8 cellular contexts compared by ENCODE assay signal in genomic region chr13:42048625-42049453, GRCh38. TPM values are rescaled to one million over a fixed set of nuclear protein-coding genes. Genes with fewer than 3 reads are reported as not detected.
DNase-seq lines count a peak whose midpoint lies in the region; ATAC-seq and TF ChIP-seq lines count a peak whose summit lies in the region.

Gene DGKH (plus strand): TSS chr13:42048648. CDS start chr13:42048774, 126 bp downstream.

- peaks cover 22% of the 10 kb centered on the region for H3K36me3 Mint-ChIP-seq in activated CD4-positive, alpha-beta T cell treated with anti-CD3 and anti-CD28 coated beads for 36 hours (ENCODE audit: low read depth)

- peak; percentile 68 for DNase-seq in SIG-M5 treated with dmso at 0.1 percent for 504 hours (lab: John Stamatoyannopoulos, UW; ENCODE audit: unreplicated experiment)
- DNase-seq in SIG-M5 (lab: John Stamatoyannopoulos, UW) = no peak
- DNase-seq in NCI-H2171 treated with DMSO at 0.1 percent for 48 hours (lab: John Stamatoyannopoulos, UW) = peak; percentile 51
- DNase-seq in activated CD4-positive, alpha-beta T cell treated with anti-CD3 and anti-CD28 coated beads for 36 hours = peak; percentile 82
- DNase-seq in coronary artery (ENCODE audit: low spot score) = peak; percentile 91
- DNase-seq in stimulated activated CD4-positive, alpha-beta T cell treated with anti-CD3 and anti-CD28 coated beads, Interleukin-15, amount 100 ng/mL, for 24 hours = peak; percentile 80

- H3K27ac ChIP-seq in coronary artery (peak within 1 kb of the TSS; percentile 90 to 97), layer of hippocampus (ENCODE audit: low read depth, low read length) (peak within 1 kb of the TSS; percentile 69)

- intact Hi-C loops in activated CD4-positive, alpha-beta T cell treated with anti-CD3 and anti-CD28 coated beads for 36 hours (cut with DNase I, micrococcal nuclease) = loop anchor here (1.0 to 10.0 kb wide), 12 partner anchors 9 to 1274 kb away; partner anchors contain the start of genes AKAP11 (in 2 of the 2), VWA8 (in 2 of the 2), KBTBD6 (in 1 of the 2) and MRPS31 (in 1 of the 2)

- no peaks in the 10 kb centered on the region for H3K27me3 ChIP-seq in layer of hippocampus (ENCODE audit: control insufficient read depth, insufficient read depth, low read length)

- H3K4me3 Mint-ChIP-seq in activated CD4-positive, alpha-beta T cell treated with anti-CD3 and anti-CD28 coated beads for 36 hours = peak within 1 kb of the TSS; percentile 86

- peak within 1 kb of the TSS; percentile 87 for H3K27ac Mint-ChIP-seq in activated CD4-positive, alpha-beta T cell treated with anti-CD3 and anti-CD28 coated beads for 36 hours

- POLR2A ChIA-PET in activated CD4-positive, alpha-beta T cell treated with anti-CD3 and anti-CD28 coated beads for 36 hours (lab: Charles Lee) = interaction anchor here (0.5 to 1.8 kb wide), 6 partner anchors 16 to 148 kb away, joined by 3 to 7 read pairs (median 4); partner anchors contain the start of gene VWA8

- H3K4me3 ChIP-seq in coronary artery = peak within 1 kb of the TSS; percentile 83

- no peaks in the 10 kb centered on the region for H3K9me3 Mint-ChIP-seq in activated CD4-positive, alpha-beta T cell treated with anti-CD3 and anti-CD28 coated beads for 36 hours (ENCODE audit: low read depth)

- H3K27me3 Mint-ChIP-seq in activated CD4-positive, alpha-beta T cell treated with anti-CD3 and anti-CD28 coated beads for 36 hours = no peaks in the 10 kb centered on the region

- peak; percentile 8 for TF ChIP-seq CTCF in coronary artery (IDR thresholded peaks at IDR 0.05)

- peaks cover 23% of the 10 kb centered on the region for H3K4me1 Mint-ChIP-seq in activated CD4-positive, alpha-beta T cell treated with anti-CD3 and anti-CD28 coated beads for 36 hours

- CTCF ChIA-PET in activated CD4-positive, alpha-beta T cell treated with anti-CD3 and anti-CD28 coated beads for 36 hours (lab: Charles Lee) = interaction anchor here (1.4 kb wide), 1 partner anchor 144 kb away, joined by 3 read pairs; no protein-coding TSS in a partner anchor

- ATAC-seq in HG02885 (IDR thresholded peaks at IDR 0.05; ENCODE audit: poor library complexity, unreplicated experiment) = peak; percentile 52
- ATAC-seq in activated CD4-positive, alpha-beta T cell treated with anti-CD3 and anti-CD28 coated beads for 36 hours = peak; percentile 68

RNA-seq across cellular contexts. Expression of gene DGKH, which starts in this region (rescaled TPM):
- total RNA-seq in activated CD4-positive, alpha-beta T cell treated with anti-CD3 and anti-CD28 coated beads for 36 hours = 10 to 100 TPM; 15.2 to 16.2 TPM
